Comparison of ENCODE assay signal across 20 cellular contexts in the genomic region with DNA sequence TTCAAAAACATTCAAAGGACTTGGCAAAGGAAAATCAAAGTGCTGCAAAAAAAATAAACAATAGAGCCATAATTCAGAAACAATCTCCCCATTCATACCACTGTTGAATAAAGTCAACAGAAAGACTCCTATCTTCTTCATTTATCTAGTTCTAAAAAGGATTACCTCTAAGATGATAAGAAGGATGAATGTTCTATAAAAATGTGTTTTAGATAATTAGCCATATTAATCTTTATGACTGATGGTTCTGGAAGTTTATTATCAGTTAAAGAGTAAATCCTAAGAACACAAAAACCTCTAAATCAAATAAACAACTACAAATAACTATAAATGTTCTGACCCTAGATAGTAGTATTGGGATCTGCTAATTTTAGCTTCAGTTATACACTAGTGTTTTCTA. TPM values are rescaled to one million over a fixed set of nuclear protein-coding genes. Genes with fewer than 3 reads are reported as not detected.
DNase-seq lines count a peak whose midpoint lies in the region; ATAC-seq, FAIRE-seq and TF ChIP-seq lines count a peak whose summit lies in the region.
"Had no signal": no experiment of that assay in that cellular context is flagged by ENCODE, and none has a peak within 500 bp of the region (broad histone marks: within the 10 kb centered on the region; RNA-seq: fewer than 3 reads in every experiment).

No MANE protein-coding gene starts in this region.

- H3K4me1 Mint-ChIP-seq in endodermal cell = peaks cover 8% of the 10 kb centered on the region
- H3K4me1 Mint-ChIP-seq: CD4-positive, alpha-beta memory T cell had no signal

- peaks cover 50% of the 10 kb centered on the region for H3K36me3 ChIP-seq in endodermal cell (ENCODE audit: control insufficient read depth, insufficient read depth, low read length)
- peaks cover 6 to 14% of the 10 kb centered on the region in 2 donors for H3K36me3 ChIP-seq in small intestine (ENCODE audit: control insufficient read depth in 2 of 2, insufficient read depth in 2 of 2, low read length in 2 of 2)
- peaks cover 46% of the 10 kb centered on the region for H3K36me3 ChIP-seq in PC-9 (ENCODE audit: low read depth)

- no peaks in the 10 kb centered on the region for H3K27me3 ChIP-seq in endodermal cell (ENCODE audit: control insufficient read depth, insufficient read depth, low read length, poor library complexity, severe bottlenecking)
- H3K27me3 ChIP-seq in small intestine (ENCODE audit: control insufficient read depth in 2 of 2, insufficient read depth in 2 of 2, low read length in 2 of 2) = no peaks in the 10 kb centered on the region
- H3K27me3 ChIP-seq in PC-9 (ENCODE audit: insufficient read depth, low read depth) = no peaks in the 10 kb centered on the region
- H3K27me3 ChIP-seq: BE2C had no signal

- H3K79me2 ChIP-seq in PC-9 (ENCODE audit: low read depth) = no peaks in the 10 kb centered on the region

- POLR2A ChIA-PET in PC-9 (lab: Charles Lee; ENCODE audit: unreplicated experiment) = no interaction called here

- intact Hi-C loops in PC-9 (cut with micrococcal nuclease; ENCODE audit: unreplicated experiment) = no loop called here

- CTCF ChIA-PET in PC-9 (lab: Charles Lee) = interaction anchor here (0.6 kb wide), 1 partner anchor 117 kb away, joined by 4 read pairs; no protein-coding TSS in a partner anchor

- FAIRE-seq in TTC549 (lab: Jason Lieb, UNC) (peak; percentile 43), small intestine (lab: Jason Lieb, UNC) (peak; percentile 61)
- FAIRE-seq: D721Med, G401.6, GM12891, H54 had no signal

- H3K36me3 Mint-ChIP-seq in endodermal cell (ENCODE audit: low read depth) = peaks cover 63% of the 10 kb centered on the region

- H3K9me3 Mint-ChIP-seq in endodermal cell = peaks cover 15% of the 10 kb centered on the region

- no peak overlapping the region for H3K9ac ChIP-seq in endodermal cell (ENCODE audit: extremely low read depth, low read length, poor library complexity, severe bottlenecking)
- H3K9ac ChIP-seq: GM23248 had no signal

- no peak for ATAC-seq in HG03108 (IDR thresholded peaks at IDR 0.05; ENCODE audit: unreplicated experiment)
- ATAC-seq: HCT116 had no signal

- no peak overlapping the region for H3K27ac ChIP-seq in endodermal cell (ENCODE audit: low read depth, low read length)
- no peak overlapping the region for H3K27ac ChIP-seq in small intestine (ENCODE audit: low read depth in 1 of 2, low read length in 1 of 2)
- H3K27ac ChIP-seq in PC-9 = no peak overlapping the region
- H3K27ac ChIP-seq: C4-2B, GM23248 had no signal

- no TSS peak for BruUV-seq in PC-9 (replicated peaks; lab: Mats Ljungman, UMichigan)

- TF ChIP-seq CTCF in endodermal cell (conservative IDR thresholded peaks at IDR 0.05) (no peak), PC-9 (conservative IDR thresholded peaks at IDR 0.05) (no peak)

- peak overlapping the region; percentile 8 for H3K27ac Mint-ChIP-seq in endodermal cell
- H3K27ac Mint-ChIP-seq: CD4-positive, alpha-beta memory T cell had no signal

- no peak overlapping the region for H3K4me2 ChIP-seq in PC-9

- DNase-seq in Caki2 (ENCODE audit: low read depth) = peak; percentile 34
- DNase-seq in endodermal cell = no peak
- no peak for DNase-seq in small intestine
- no peak for DNase-seq in AG08395 (ENCODE audit: low spot score)
- DNase-seq in PC-9 = no peak
- DNase-seq: ACHN; BE2C; CD4-positive, alpha-beta memory T cell; DMS153; DMS79 treated with DMSO at 0.1 percent for 48 hours; EL; GM23248 had no signal

- H3K4me3 ChIP-seq in endodermal cell (ENCODE audit: low read length) (no peak overlapping the region), small intestine (ENCODE audit: low read depth in 1 of 2, low read length in 2 of 2) (no peak overlapping the region), PC-9 (no peak overlapping the region)
- H3K4me3 ChIP-seq: GM23248 had no signal

- peaks cover 22% of the 10 kb centered on the region for H3K9me3 ChIP-seq in endodermal cell (ENCODE audit: control insufficient read depth, low read length)
- H3K9me3 ChIP-seq in small intestine (ENCODE audit: control insufficient read depth, low read depth) = no peaks in the 10 kb centered on the region
- no peaks in the 10 kb centered on the region; the same call in none of the 2 replicates for H3K9me3 ChIP-seq in PC-9 (ENCODE audit: insufficient read depth, low read depth)
- H3K9me3 ChIP-seq: BE2C had no signal

- in situ Hi-C loops in Caki2 (cut with HindIII; ENCODE audit: low pct_unique_long_range_greater_than_20kb, low sequenced_read_pairs) = no loop called here

- H3K27me3 Mint-ChIP-seq in endodermal cell (ENCODE audit: insufficient read depth) = no peaks in the 10 kb centered on the region
- H3K27me3 Mint-ChIP-seq: CD4-positive, alpha-beta memory T cell had no signal

- H3F3A ChIP-seq in PC-9 (ENCODE audit: insufficient read depth, low read depth) = no peaks in the 10 kb centered on the region

- H3K9me2 ChIP-seq in PC-9 (ENCODE audit: insufficient read depth) = no peaks in the 10 kb centered on the region; the same call in 1 of the 2 replicates

- H2AFZ ChIP-seq in PC-9 = no peak overlapping the region
- H2AFZ ChIP-seq: GM23248 had no signal

- H3K4me1 ChIP-seq in endodermal cell (ENCODE audit: control insufficient read depth, insufficient read depth, low read length) (no peaks in the 10 kb centered on the region), small intestine (ENCODE audit: control insufficient read depth in 2 of 2, insufficient read depth in 1 of 2, low read depth in 1 of 2, low read length in 1 of 2) (no peaks in the 10 kb centered on the region), PC-9 (replicated peaks; ENCODE audit: insufficient read depth) (no peaks in the 10 kb centered on the region)
- H3K4me1 ChIP-seq: BE2C had no signal

- H4K20me1 ChIP-seq in PC-9 (ENCODE audit: insufficient read depth) = no peaks in the 10 kb centered on the region

- H3K4me3 Mint-ChIP-seq in endodermal cell = no peak overlapping the region
- H3K4me3 Mint-ChIP-seq: CD4-positive, alpha-beta memory T cell had no signal

RNA-seq across cellular contexts. Expression of gene CDKL1, which starts 37.8 kb away (rescaled TPM):
- 86.2 and 123 TPM in 2 replicates for total RNA-seq in Caki2 (2014; rRNA removed; shearing (Covaris generic); ENCODE audit: low replicate concordance)
- 1 to 10 TPM; 1.5 to 2.6 TPM for total RNA-seq in endodermal cell
- polyA plus RNA-seq in endodermal cell (2013, experiment 1 of 2) = 0.61 TPM
- polyA plus RNA-seq in endodermal cell (2013, experiment 2 of 2) = 1.4 TPM
- 1 to 10 TPM; 5.9 to 8.1 (median 6.0) TPM for polyA plus RNA-seq in small intestine
- 2.4 and 4.6 TPM in 2 replicates for total RNA-seq in PC-9 (2021)

Comparison
In these comparisons a context has a peak if more than half of its experiments do, and no peak if none do; other contexts are left out.
1. RNA of gene CDKL1, which starts 37.8 kb away (total RNA-seq): 86.2 to 123 TPM in Caki2; 1.5 to 2.6 TPM in endodermal cell and 2.4 to 4.6 TPM in PC-9; every median in the first group is over 10 times any median in the second.